ENCODE assay signal across 25 cellular contexts in the genomic region with DNA sequence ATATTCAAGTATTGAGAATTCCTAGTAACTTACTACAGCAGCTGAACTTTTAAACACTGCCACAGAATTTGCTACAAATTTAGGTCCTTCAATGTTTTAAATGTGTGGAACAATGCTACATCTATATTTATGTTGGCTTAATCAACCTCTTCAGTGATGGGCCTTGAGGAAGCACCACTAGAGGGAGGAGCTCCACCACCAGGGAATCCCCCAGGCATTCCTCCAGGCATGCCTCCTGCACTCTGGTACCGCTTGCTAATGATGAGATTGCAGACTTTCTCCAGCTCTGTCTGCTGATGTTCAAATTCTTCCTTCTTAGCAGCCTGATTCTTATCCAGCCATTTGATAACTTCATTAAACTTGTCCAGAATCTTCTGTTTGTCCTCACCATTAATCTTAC.
A peak's percentile ranks its signal among the peaks of the same experiment; 100 is the strongest.
DNase-seq lines count a peak whose midpoint lies in the region; ATAC-seq and TF ChIP-seq lines count a peak whose summit lies in the region.
"Had no signal": no experiment of that assay in that cellular context is flagged by ENCODE, and none has a peak within 500 bp of the region (broad histone marks: within the 10 kb centered on the region; RNA-seq: fewer than 3 reads in every experiment).

No MANE protein-coding gene starts in this region.

- H3K27me3 ChIP-seq in GM23338 (ENCODE audit: insufficient read depth), result no peaks in the 10 kb centered on the region
- no peaks in the 10 kb centered on the region for H3K27me3 ChIP-seq in right lobe of liver
- H3K27me3 ChIP-seq: gastroesophageal sphincter, thyroid gland had no signal

- no peak overlapping the region for H3K27ac ChIP-seq in GM23338 (ENCODE audit: low read depth)
- H3K27ac ChIP-seq in right lobe of liver, result no peak overlapping the region
- H3K27ac ChIP-seq: gastroesophageal sphincter, GM23248, thyroid gland had no signal

- no peaks in the 10 kb centered on the region for H3K9me3 ChIP-seq in right lobe of liver
- H3K9me3 ChIP-seq: gastroesophageal sphincter, thyroid gland had no signal

- intact Hi-C loops in right lobe of liver (cut with DNase I), result no loop called here

- ATAC-seq in GM23338 (peak; percentile 50; the same call in 2 of the 3 replicates), WTC11 (peak; percentile 59), right lobe of liver (no peak)
- ATAC-seq: gastroesophageal sphincter, left cardiac atrium, Right ventricle myocardium inferior had no signal

- H3K4me1 Mint-ChIP-seq in GM23338 (peaks cover 9% of the 10 kb centered on the region; the same call in 2 of the 3 replicates), WTC11 (peaks cover 22% of the 10 kb centered on the region)

- H3K27me3 Mint-ChIP-seq in GM23338 (ENCODE audit: insufficient read depth, low read depth, poor library complexity) (no peaks in the 10 kb centered on the region), WTC11 (ENCODE audit: low read depth) (no peaks in the 10 kb centered on the region; the same call in 1 of the 2 replicates)
- H3K27me3 Mint-ChIP-seq: stimulated activated naive CD8-positive, alpha-beta T cell treated with anti-CD3 and anti-CD28 coated beads, Interleukin-15, Interleukin-2, amounts not matched to agents 100 ng/mL and 50 ng/mL, for 24 hours had no signal

- H3K36me3 Mint-ChIP-seq in GM23338 (ENCODE audit: low read depth) (peaks cover 4% of the 10 kb centered on the region; the same call in 2 of the 3 replicates), WTC11 (peaks cover 7% of the 10 kb centered on the region)

- H3K4me2 ChIP-seq in GM23338, result no peak overlapping the region

- no peaks in the 10 kb centered on the region for H3K9me2 ChIP-seq in GM23338 (ENCODE audit: insufficient read depth)

- no peaks in the 10 kb centered on the region for H3K36me3 ChIP-seq in GM23338 (ENCODE audit: insufficient read depth)
- no peaks in the 10 kb centered on the region for H3K36me3 ChIP-seq in right lobe of liver
- H3K36me3 ChIP-seq: gastroesophageal sphincter, thyroid gland had no signal

- no peaks in the 10 kb centered on the region for H4K20me1 ChIP-seq in GM23338 (replicated peaks; ENCODE audit: insufficient read depth)

- POLR2A ChIA-PET in WTC11 (lab: Charles Lee), result no interaction called here

- CTCF ChIA-PET in WTC11 (lab: Charles Lee), result interaction anchor here (1.1 kb wide), 1 partner anchor 185 kb away, joined by 6 read pairs; no protein-coding TSS in a partner anchor

- DNase-seq in AG09319 (ENCODE audit: extremely low read depth, low read depth) (no peak), GM23338 (ENCODE audit: low spot score) (peak; percentile 38), WTC11 (ENCODE audit: low spot score) (peak; percentile 28), iPS-NIHi11 (ENCODE audit: low spot score) (peak; percentile 7), right lobe of liver (no peak), NCI-H2196 (lab: John Stamatoyannopoulos, UW; ENCODE audit: unreplicated experiment) (no peak), DMS53 treated with DMSO at 0.1 percent for 48 hours (lab: John Stamatoyannopoulos, UW; ENCODE audit: unreplicated experiment) (no peak), NCI-H1436 treated with DMSO at 0.1 percent for 48 hours (lab: John Stamatoyannopoulos, UW) (no peak)
- DNase-seq: activated CD4-positive, CD25-positive, alpha-beta regulatory T cell treated with anti-CD3 and anti-CD28 coated beads, Interleukin-2, amount 50 U/mL, for 72 hours; activated naive CD4-positive, alpha-beta T cell treated with Interleukin-2 at 50 U/mL for 16 hours; activated T-cell treated with anti-CD3 and anti-CD28 coated beads, Interleukin-2, amount 50 U/mL, for 24 hours; amygdala; caudate nucleus; GM23248; left cardiac atrium; mesenchymal stem cell; NCI-H1417; NCI-H2107; NCI-H69; occipital lobe; SW 1271; thyroid gland had no signal

- TF ChIP-seq POLR2A in right lobe of liver (IDR thresholded peaks at IDR 0.05), result no peak

- H3K4me1 ChIP-seq in GM23338 (ENCODE audit: insufficient read depth) (peaks cover 6% of the 10 kb centered on the region), right lobe of liver (no peaks in the 10 kb centered on the region)
- H3K4me1 ChIP-seq: gastroesophageal sphincter, thyroid gland had no signal

- H3K4me3 Mint-ChIP-seq in GM23338, result no peak overlapping the region
- H3K4me3 Mint-ChIP-seq in WTC11, result no peak overlapping the region
- H3K4me3 Mint-ChIP-seq: activated T-cell treated with anti-CD3 and anti-CD28 coated beads, Interleukin-2, amount 50 U/mL, for 24 hours; stimulated activated naive CD8-positive, alpha-beta T cell treated with anti-CD3 and anti-CD28 coated beads, Interleukin-15, Interleukin-2, amounts not matched to agents 100 ng/mL and 50 ng/mL, for 24 hours had no signal

- H3F3A ChIP-seq in GM23338 (replicated peaks; ENCODE audit: low read depth), result no peaks in the 10 kb centered on the region

- TF ChIP-seq CTCF in AG09319 (IDR thresholded peaks at IDR 0.05; ENCODE audit: low read depth, low read length), result peak; percentile 5
- peak; percentile 38 to 63 for TF ChIP-seq CTCF in GM23338 (conservative IDR thresholded peaks at IDR 0.05; ENCODE audit: low read depth in 2 of 2)
- TF ChIP-seq CTCF in WTC11 (IDR thresholded peaks at IDR 0.05), result no peak
- no peak for TF ChIP-seq CTCF in right lobe of liver (IDR thresholded peaks at IDR 0.05)

- no peaks in the 10 kb centered on the region; the same call in 1 of the 3 replicates for H3K9me3 Mint-ChIP-seq in GM23338
- H3K9me3 Mint-ChIP-seq in WTC11, result peaks cover 7% of the 10 kb centered on the region

- H3K27ac Mint-ChIP-seq in GM23338 (no peak overlapping the region), WTC11 (no peak overlapping the region)
- H3K27ac Mint-ChIP-seq: activated T-cell treated with anti-CD3 and anti-CD28 coated beads, Interleukin-2, amount 50 U/mL, for 24 hours; stimulated activated naive CD8-positive, alpha-beta T cell treated with anti-CD3 and anti-CD28 coated beads, Interleukin-15, Interleukin-2, amounts not matched to agents 100 ng/mL and 50 ng/mL, for 24 hours had no signal

- H3K4me3 ChIP-seq in GM23338, result no peak overlapping the region
- H3K4me3 ChIP-seq in right lobe of liver, result no peak overlapping the region
- H3K4me3 ChIP-seq: gastroesophageal sphincter, GM23248, thyroid gland had no signal

- no peak overlapping the region for H2AFZ ChIP-seq in GM23338
- H2AFZ ChIP-seq: GM23248 had no signal

- H3K79me2 ChIP-seq in GM23338 (replicated peaks; ENCODE audit: insufficient read depth), result no peaks in the 10 kb centered on the region

- WGBS in right lobe of liver (ENCODE audit: insufficient coverage, low coverage, low lambda C conversion rate, missing lambda C conversion rate), result 67% methylated on average over 1 of the region's 1 CpG

TF ChIP-seq in GM23338, 12 proteins besides CTCF, POLR2A, EP300 and RAD21 (continues in another document):
- TF ChIP-seq EZH2phosphoT487 (IDR thresholded peaks at IDR 0.05; ENCODE audit: unreplicated experiment) (no peak), JUNB (IDR thresholded peaks at IDR 0.05; ENCODE audit: unreplicated experiment) (no peak), ZNF114 (CRISPR knock-in tag; IDR thresholded peaks at IDR 0.05) (no peak), NANOG (IDR thresholded peaks at IDR 0.05; ENCODE audit: borderline replicate concordance) (no peak), POLR2AphosphoS5 (IDR thresholded peaks at IDR 0.05; ENCODE audit: low read depth) (no peak), EZH2 (IDR thresholded peaks at IDR 0.05; ENCODE audit: low read depth, unreplicated experiment) (no peak)
- TF ChIP-seq, protein P1, sequence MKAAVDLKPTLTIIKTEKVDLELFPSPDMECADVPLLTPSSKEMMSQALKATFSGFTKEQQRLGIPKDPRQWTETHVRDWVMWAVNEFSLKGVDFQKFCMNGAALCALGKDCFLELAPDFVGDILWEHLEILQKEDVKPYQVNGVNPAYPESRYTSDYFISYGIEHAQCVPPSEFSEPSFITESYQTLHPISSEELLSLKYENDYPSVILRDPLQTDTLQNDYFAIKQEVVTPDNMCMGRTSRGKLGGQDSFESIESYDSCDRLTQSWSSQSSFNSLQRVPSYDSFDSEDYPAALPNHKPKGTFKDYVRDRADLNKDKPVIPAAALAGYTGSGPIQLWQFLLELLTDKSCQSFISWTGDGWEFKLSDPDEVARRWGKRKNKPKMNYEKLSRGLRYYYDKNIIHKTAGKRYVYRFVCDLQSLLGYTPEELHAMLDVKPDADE (IDR thresholded peaks at IDR 0.05), result no peak

TF ChIP-seq in WTC11, 78 proteins besides CTCF, POLR2A, EP300 and RAD21 (continues in another document):
- TF ChIP-seq, protein P2, sequence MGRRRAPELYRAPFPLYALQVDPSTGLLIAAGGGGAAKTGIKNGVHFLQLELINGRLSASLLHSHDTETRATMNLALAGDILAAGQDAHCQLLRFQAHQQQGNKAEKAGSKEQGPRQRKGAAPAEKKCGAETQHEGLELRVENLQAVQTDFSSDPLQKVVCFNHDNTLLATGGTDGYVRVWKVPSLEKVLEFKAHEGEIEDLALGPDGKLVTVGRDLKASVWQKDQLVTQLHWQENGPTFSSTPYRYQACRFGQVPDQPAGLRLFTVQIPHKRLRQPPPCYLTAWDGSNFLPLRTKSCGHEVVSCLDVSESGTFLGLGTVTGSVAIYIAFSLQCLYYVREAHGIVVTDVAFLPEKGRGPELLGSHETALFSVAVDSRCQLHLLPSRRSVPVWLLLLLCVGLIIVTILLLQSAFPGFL (CRISPR knock-in tag; IDR thresholded peaks at IDR 0.05; ENCODE audit: borderline replicate concordance), result no peak
- TF ChIP-seq, protein P3, sequence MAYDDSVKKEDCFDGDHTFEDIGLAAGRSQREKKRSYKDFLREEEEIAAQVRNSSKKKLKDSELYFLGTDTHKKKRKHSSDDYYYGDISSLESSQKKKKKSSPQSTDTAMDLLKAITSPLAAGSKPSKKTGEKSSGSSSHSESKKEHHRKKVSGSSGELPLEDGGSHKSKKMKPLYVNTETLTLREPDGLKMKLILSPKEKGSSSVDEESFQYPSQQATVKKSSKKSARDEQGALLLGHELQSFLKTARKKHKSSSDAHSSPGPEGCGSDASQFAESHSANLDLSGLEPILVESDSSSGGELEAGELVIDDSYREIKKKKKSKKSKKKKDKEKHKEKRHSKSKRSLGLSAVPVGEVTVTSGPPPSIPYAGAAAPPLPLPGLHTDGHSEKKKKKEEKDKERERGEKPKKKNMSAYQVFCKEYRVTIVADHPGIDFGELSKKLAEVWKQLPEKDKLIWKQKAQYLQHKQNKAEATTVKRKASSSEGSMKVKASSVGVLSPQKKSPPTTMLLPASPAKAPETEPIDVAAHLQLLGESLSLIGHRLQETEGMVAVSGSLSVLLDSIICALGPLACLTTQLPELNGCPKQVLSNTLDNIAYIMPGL (CRISPR knock-in tag; IDR thresholded peaks at IDR 0.05), result no peak
- TF ChIP-seq, protein P4, sequence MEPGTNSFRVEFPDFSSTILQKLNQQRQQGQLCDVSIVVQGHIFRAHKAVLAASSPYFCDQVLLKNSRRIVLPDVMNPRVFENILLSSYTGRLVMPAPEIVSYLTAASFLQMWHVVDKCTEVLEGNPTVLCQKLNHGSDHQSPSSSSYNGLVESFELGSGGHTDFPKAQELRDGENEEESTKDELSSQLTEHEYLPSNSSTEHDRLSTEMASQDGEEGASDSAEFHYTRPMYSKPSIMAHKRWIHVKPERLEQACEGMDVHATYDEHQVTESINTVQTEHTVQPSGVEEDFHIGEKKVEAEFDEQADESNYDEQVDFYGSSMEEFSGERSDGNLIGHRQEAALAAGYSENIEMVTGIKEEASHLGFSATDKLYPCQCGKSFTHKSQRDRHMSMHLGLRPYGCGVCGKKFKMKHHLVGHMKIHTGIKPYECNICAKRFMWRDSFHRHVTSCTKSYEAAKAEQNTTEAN (CRISPR knock-in tag; IDR thresholded peaks at IDR 0.05), result no peak

Comparison
In these comparisons a context has a peak if more than half of its experiments do, and no peak if none do; other contexts are left out.
1. DNase-seq: peak in GM23338 (single experiment), WTC11 (single experiment) and iPS-NIHi11 (single experiment); none in AG09319 (single experiment), right lobe of liver (0 of 3), NCI-H2196 (single experiment), DMS53 treated with DMSO at 0.1 percent for 48 hours (single experiment) and NCI-H1436 treated with DMSO at 0.1 percent for 48 hours (single experiment).
2. CTCF ChIP-seq: peak in AG09319 (single experiment) and GM23338 (2 of 2); none in WTC11 (single experiment) and right lobe of liver (0 of 4).
3. ATAC-seq: peak in GM23338 (single experiment) and WTC11 (single experiment); none in right lobe of liver (0 of 4).